ENCODE assay signal across 8 cellular contexts in genomic region chr10:29535012-29535777, GRCh38.
DNase-seq lines count a peak whose midpoint lies in the region; ATAC-seq and TF ChIP-seq lines count a peak whose summit lies in the region.

No MANE protein-coding gene starts in this region.

- peak overlapping the region; percentile 96 for H3K27ac ChIP-seq in PC-3 (ENCODE audit: low read length)
- H3K27ac ChIP-seq in CD4-positive, alpha-beta memory T cell (ENCODE audit: low read depth, low read length), result no peak overlapping the region

- H3K36me3 ChIP-seq in PC-3 (ENCODE audit: low read depth, low read length), result no peaks in the 10 kb centered on the region
- H3K36me3 ChIP-seq in CD4-positive, alpha-beta memory T cell (ENCODE audit: insufficient read depth, low read length), result no peaks in the 10 kb centered on the region

- ATAC-seq in PC-3 (peak; percentile 89), HG03159 (IDR thresholded peaks at IDR 0.05; ENCODE audit: unreplicated experiment) (no peak)
- ATAC-seq in activated CD8-positive, alpha-beta memory T cell treated with anti-CD3 and anti-CD28 coated beads, Interleukin-2, amount 10 ng/mL, durations not matched to agents 7 days and 5 days, result no peak

- no peaks in the 10 kb centered on the region for H4K20me1 ChIP-seq in PC-3 (ENCODE audit: low read length)

- H3F3A ChIP-seq in PC-3 (ENCODE audit: low read length, unreplicated experiment), result peaks cover 3% of the 10 kb centered on the region

- H3K4me3 ChIP-seq in PC-3 (ENCODE audit: low read length), result peak overlapping the region; percentile 43; the same call in 1 of the 2 replicates
- H3K4me3 ChIP-seq in fibroblast of mammary gland (ENCODE audit: control insufficient read depth, low read depth, low read length), result peak overlapping the region; percentile 9
- no peak overlapping the region for H3K4me3 ChIP-seq in CD4-positive, alpha-beta memory T cell (ENCODE audit: low read length in 2 of 2)

- peak overlapping the region; percentile 41; the same call in 1 of the 2 replicates for H2AFZ ChIP-seq in PC-3 (ENCODE audit: low read length)

- peak; percentile 90 for TF ChIP-seq CTCF in PC-3 (conservative IDR thresholded peaks at IDR 0.05; ENCODE audit: low read depth, low read length)
- peak; percentile 89 for TF ChIP-seq CTCF in fibroblast of mammary gland (conservative IDR thresholded peaks at IDR 0.05; ENCODE audit: control insufficient read depth, insufficient read depth, low read depth, low read length)

- CTCF ChIA-PET in PC-3 (lab: Charles Lee), result interaction anchor here (0.5 to 1.1 kb wide), 6 partner anchors 12 to 93 kb away, joined by 3 to 6 read pairs (median 4); no protein-coding TSS in a partner anchor
- CTCF ChIA-PET in activated CD4-positive, alpha-beta memory T cell treated with anti-CD3 and anti-CD28 coated beads for 36 hours (lab: Charles Lee), result interaction anchor here (0.6 to 1.3 kb wide), 4 partner anchors 11 to 57 kb away, joined by 3 to 5 read pairs (median 4); no protein-coding TSS in a partner anchor
- CTCF ChIA-PET in CD4-positive, alpha-beta memory T cell (lab: Charles Lee; ENCODE audit: partially characterized antibody), result interaction anchor here (0.5 to 1.6 kb wide), 5 partner anchors 9 to 182 kb away, joined by 3 to 8 read pairs (median 3); no protein-coding TSS in a partner anchor
- CTCF ChIA-PET in activated CD8-positive, alpha-beta memory T cell treated with anti-CD3 and anti-CD28 coated beads, Interleukin-2, amount 10 ng/mL, durations not matched to agents 7 days and 5 days (lab: Charles Lee), result interaction anchor here (1.0 to 1.4 kb wide), 2 partner anchors 13 to 38 kb away, joined by 3 read pairs; no protein-coding TSS in a partner anchor

- peaks cover 43% of the 10 kb centered on the region for H3K4me1 ChIP-seq in PC-3 (ENCODE audit: insufficient read depth, low read length)
- H3K4me1 ChIP-seq in CD4-positive, alpha-beta memory T cell (ENCODE audit: insufficient read depth, low read length), result no peaks in the 10 kb centered on the region

- H3K36me3 Mint-ChIP-seq in activated CD4-positive, alpha-beta memory T cell treated with anti-CD3 and anti-CD28 coated beads for 36 hours, result peaks cover 2% of the 10 kb centered on the region
- H3K36me3 Mint-ChIP-seq in CD4-positive, alpha-beta memory T cell, result peaks cover 26 to 27% of the 10 kb centered on the region in 2 donors
- no peaks in the 10 kb centered on the region for H3K36me3 Mint-ChIP-seq in activated CD8-positive, alpha-beta memory T cell treated with anti-CD3 and anti-CD28 coated beads, Interleukin-2, amount 10 ng/mL, durations not matched to agents 7 days and 5 days

- no peaks in the 10 kb centered on the region for H3K9me3 ChIP-seq in PC-3 (ENCODE audit: low read length)
- H3K9me3 ChIP-seq in CD4-positive, alpha-beta memory T cell (ENCODE audit: control insufficient read depth in 1 of 2, low read length in 2 of 2), result no peaks in the 10 kb centered on the region

- DNase-seq in GM03348 (ENCODE audit: low spot score) (peak; percentile 91), PC-3 (peak; percentile 90), fibroblast of mammary gland (ENCODE audit: low read depth) (peak; percentile 74), non-pigmented ciliary epithelial cell (ENCODE audit: low read depth) (peak; percentile 67)
- DNase-seq in activated CD4-positive, alpha-beta memory T cell treated with anti-CD3 and anti-CD28 coated beads for 36 hours, result no peak
- no peak for DNase-seq in CD4-positive, alpha-beta memory T cell
- DNase-seq in activated CD8-positive, alpha-beta memory T cell treated with anti-CD3 and anti-CD28 coated beads, Interleukin-2, amount 10 ng/mL, durations not matched to agents 7 days and 5 days, result no peak

- no peak overlapping the region for H3K27ac Mint-ChIP-seq in activated CD4-positive, alpha-beta memory T cell treated with anti-CD3 and anti-CD28 coated beads for 36 hours
- no peak overlapping the region for H3K27ac Mint-ChIP-seq in CD4-positive, alpha-beta memory T cell
- H3K27ac Mint-ChIP-seq in activated CD8-positive, alpha-beta memory T cell treated with anti-CD3 and anti-CD28 coated beads, Interleukin-2, amount 10 ng/mL, durations not matched to agents 7 days and 5 days, result no peak overlapping the region

- H3K27me3 Mint-ChIP-seq in activated CD4-positive, alpha-beta memory T cell treated with anti-CD3 and anti-CD28 coated beads for 36 hours, result no peaks in the 10 kb centered on the region
- no peaks in the 10 kb centered on the region for H3K27me3 Mint-ChIP-seq in CD4-positive, alpha-beta memory T cell
- no peaks in the 10 kb centered on the region for H3K27me3 Mint-ChIP-seq in activated CD8-positive, alpha-beta memory T cell treated with anti-CD3 and anti-CD28 coated beads, Interleukin-2, amount 10 ng/mL, durations not matched to agents 7 days and 5 days

- H3K79me2 ChIP-seq in PC-3 (ENCODE audit: low read length), result 0 out of 2 replicates have a peak, but pooled peaks cover 6% of the 10 kb centered on the region

- peak overlapping the region; percentile 67 for H3K4me2 ChIP-seq in PC-3 (ENCODE audit: low read length)

- peak overlapping the region; percentile 74 for H3K9ac ChIP-seq in PC-3 (ENCODE audit: low read length)

- H3K27me3 ChIP-seq in PC-3 (ENCODE audit: low read length), result no peaks in the 10 kb centered on the region
- H3K27me3 ChIP-seq in CD4-positive, alpha-beta memory T cell (ENCODE audit: insufficient read depth, low read length), result no peaks in the 10 kb centered on the region

- H3K9me3 Mint-ChIP-seq in activated CD4-positive, alpha-beta memory T cell treated with anti-CD3 and anti-CD28 coated beads for 36 hours, result no peaks in the 10 kb centered on the region
- H3K9me3 Mint-ChIP-seq in CD4-positive, alpha-beta memory T cell, result no peaks in the 10 kb centered on the region
- H3K9me3 Mint-ChIP-seq in activated CD8-positive, alpha-beta memory T cell treated with anti-CD3 and anti-CD28 coated beads, Interleukin-2, amount 10 ng/mL, durations not matched to agents 7 days and 5 days (ENCODE audit: low read depth), result no peaks in the 10 kb centered on the region

- H3K4me3 Mint-ChIP-seq in activated CD4-positive, alpha-beta memory T cell treated with anti-CD3 and anti-CD28 coated beads for 36 hours, result no peak overlapping the region
- H3K4me3 Mint-ChIP-seq in CD4-positive, alpha-beta memory T cell, result no peak overlapping the region
- no peak overlapping the region for H3K4me3 Mint-ChIP-seq in activated CD8-positive, alpha-beta memory T cell treated with anti-CD3 and anti-CD28 coated beads, Interleukin-2, amount 10 ng/mL, durations not matched to agents 7 days and 5 days

- H3K9me2 ChIP-seq in PC-3 (replicated peaks; ENCODE audit: low read length), result no peaks in the 10 kb centered on the region

- H3K4me1 Mint-ChIP-seq in activated CD4-positive, alpha-beta memory T cell treated with anti-CD3 and anti-CD28 coated beads for 36 hours (ENCODE audit: low read depth), result no peaks in the 10 kb centered on the region
- peaks cover 0 to 8% (median 5%) of the 10 kb centered on the region in 4 donors for H3K4me1 Mint-ChIP-seq in CD4-positive, alpha-beta memory T cell
- no peaks in the 10 kb centered on the region for H3K4me1 Mint-ChIP-seq in activated CD8-positive, alpha-beta memory T cell treated with anti-CD3 and anti-CD28 coated beads, Interleukin-2, amount 10 ng/mL, durations not matched to agents 7 days and 5 days

- POLR2A ChIA-PET in PC-3 (lab: Charles Lee; ENCODE audit: unreplicated experiment), result no interaction called here
- POLR2A ChIA-PET in activated CD4-positive, alpha-beta memory T cell treated with anti-CD3 and anti-CD28 coated beads for 36 hours (lab: Charles Lee), result no interaction called here
- POLR2A ChIA-PET in CD4-positive, alpha-beta memory T cell (lab: Charles Lee; ENCODE audit: partially characterized antibody), result interaction anchor here (1.0 kb wide), 1 partner anchor 200 kb away, joined by 3 read pairs; no protein-coding TSS in a partner anchor

- BruUV-seq in PC-3 (replicated peaks; lab: Mats Ljungman, UMichigan), result no TSS peak

- intact Hi-C loops in PC-3 (cut with micrococcal nuclease), result loop anchor here (1.0 to 10.0 kb wide), 5 partner anchors 34 to 320 kb away; partner anchors contain the start of gene SVIL
- intact Hi-C loops in activated CD4-positive, alpha-beta memory T cell treated with anti-CD3 and anti-CD28 coated beads for 36 hours (cut with micrococcal nuclease), result no loop called here
- intact Hi-C loops in CD4-positive, alpha-beta memory T cell (cut with micrococcal nuclease), result no loop called here

Comparison
In these comparisons a context has a peak if more than half of its experiments do, and no peak if none do; other contexts are left out.
1. DNase-seq: peak in GM03348 (single experiment), PC-3 (single experiment), fibroblast of mammary gland (single experiment) and non-pigmented ciliary epithelial cell (single experiment); none in activated CD4-positive, alpha-beta memory T cell treated with anti-CD3 and anti-CD28 coated beads for 36 hours (single experiment), CD4-positive, alpha-beta memory T cell (0 of 5) and activated CD8-positive, alpha-beta memory T cell treated with anti-CD3 and anti-CD28 coated beads, Interleukin-2, amount 10 ng/mL, durations not matched to agents 7 days and 5 days (single experiment).
2. H3K4me3 ChIP-seq: peak in PC-3 (single experiment) and fibroblast of mammary gland (single experiment); none in CD4-positive, alpha-beta memory T cell (0 of 2).